Comparison of ENCODE assay signal across 8 cellular contexts in the genomic region with DNA sequence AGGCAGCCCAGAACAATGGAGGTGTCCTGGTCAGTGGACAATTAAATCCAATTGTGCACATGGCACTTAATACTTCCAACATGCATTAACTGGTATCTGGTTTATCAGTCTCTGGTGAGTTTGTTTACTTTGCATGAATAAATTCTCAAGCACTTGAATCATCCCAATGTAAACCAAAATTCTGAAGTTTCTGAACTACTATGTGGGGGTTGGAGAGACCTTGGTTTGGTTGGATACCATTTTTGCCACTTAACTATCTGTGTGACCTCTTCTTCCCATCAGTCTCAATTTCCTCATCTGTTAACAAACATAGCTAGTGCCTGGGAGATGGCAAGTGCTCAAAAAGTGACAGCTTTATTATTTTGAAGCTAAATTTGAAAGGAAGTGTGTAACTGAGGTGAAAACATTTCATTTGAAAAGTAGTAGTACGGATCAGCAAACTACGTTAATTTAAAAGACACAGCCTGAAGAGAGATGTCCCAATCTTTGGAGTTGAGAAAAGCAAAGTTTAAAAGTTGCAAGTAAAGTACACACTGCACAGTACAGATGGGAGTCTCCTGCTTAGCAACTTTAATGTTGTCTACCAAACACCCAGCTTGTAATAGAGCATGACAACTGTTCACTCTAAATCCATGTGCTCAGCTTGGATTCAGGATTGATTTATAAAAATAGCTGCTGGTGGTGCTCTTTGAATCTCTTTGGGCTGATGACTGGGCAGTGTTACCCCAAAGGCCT.
A peak's percentile ranks its signal among the peaks of the same experiment; 100 is the strongest.
DNase-seq lines count a peak whose midpoint lies in the region; ATAC-seq lines count a peak whose summit lies in the region.

No MANE protein-coding gene starts in this region.

- H3K27ac ChIP-seq in substantia nigra (ENCODE audit: low read depth, low read length, poor library complexity, severe bottlenecking) = peak overlapping the region; percentile 99

- H3K4me1 Mint-ChIP-seq in activated naive CD4-positive, alpha-beta T cell treated with anti-CD3 and anti-CD28 coated beads, Interleukin-2, amount 50 U/mL, for 24 hours = peaks cover 31% of the 10 kb centered on the region
- H3K4me1 Mint-ChIP-seq in activated naive CD8-positive, alpha-beta T cell treated with anti-CD3 and anti-CD28 coated beads for 36 hours = peaks cover 35% of the 10 kb centered on the region

- peaks cover 2% of the 10 kb centered on the region for H3K36me3 Mint-ChIP-seq in activated naive CD4-positive, alpha-beta T cell treated with anti-CD3 and anti-CD28 coated beads, Interleukin-2, amount 50 U/mL, for 24 hours
- peaks cover 15% of the 10 kb centered on the region for H3K36me3 Mint-ChIP-seq in activated naive CD8-positive, alpha-beta T cell treated with anti-CD3 and anti-CD28 coated beads for 36 hours

- peak overlapping the region; percentile 96 for H3K4me3 Mint-ChIP-seq in activated naive CD4-positive, alpha-beta T cell treated with anti-CD3 and anti-CD28 coated beads, Interleukin-2, amount 50 U/mL, for 24 hours
- H3K4me3 Mint-ChIP-seq in activated naive CD8-positive, alpha-beta T cell treated with anti-CD3 and anti-CD28 coated beads for 36 hours = peak overlapping the region; percentile 98

- ATAC-seq in GM19452 (IDR thresholded peaks at IDR 0.05; ENCODE audit: unreplicated experiment) (no peak), GM19397 (IDR thresholded peaks at IDR 0.05; ENCODE audit: unreplicated experiment) (no peak)

- H3K9me3 Mint-ChIP-seq in activated naive CD4-positive, alpha-beta T cell treated with anti-CD3 and anti-CD28 coated beads, Interleukin-2, amount 50 U/mL, for 24 hours = no peaks in the 10 kb centered on the region
- no peaks in the 10 kb centered on the region for H3K9me3 Mint-ChIP-seq in activated naive CD8-positive, alpha-beta T cell treated with anti-CD3 and anti-CD28 coated beads for 36 hours

- DNase-seq in activated naive CD4-positive, alpha-beta T cell (lab: John Stamatoyannopoulos, UW) = no peak
- no peak for DNase-seq in activated naive CD8-positive, alpha-beta T cell treated with anti-CD3 and anti-CD28 coated beads for 36 hours
- peak; percentile 87 for DNase-seq in iris pigment epithelial cell (ENCODE audit: low read depth)
- DNase-seq in substantia nigra (lab: John Stamatoyannopoulos, UW) = no peak
- DNase-seq in GDM1 (lab: John Stamatoyannopoulos, UW) = no peak

- H3K27me3 Mint-ChIP-seq in activated naive CD4-positive, alpha-beta T cell treated with anti-CD3 and anti-CD28 coated beads, Interleukin-2, amount 50 U/mL, for 24 hours = no peaks in the 10 kb centered on the region
- H3K27me3 Mint-ChIP-seq in activated naive CD8-positive, alpha-beta T cell treated with anti-CD3 and anti-CD28 coated beads for 36 hours = no peaks in the 10 kb centered on the region

- no peak overlapping the region for H3K27ac Mint-ChIP-seq in activated naive CD4-positive, alpha-beta T cell treated with anti-CD3 and anti-CD28 coated beads, Interleukin-2, amount 50 U/mL, for 24 hours
- H3K27ac Mint-ChIP-seq in activated naive CD8-positive, alpha-beta T cell treated with anti-CD3 and anti-CD28 coated beads for 36 hours = peak overlapping the region; percentile 93
